In genomic region chr7:155585532-155585895, GRCh38 we compare ENCODE assay signal across 25 cellular contexts. TPM values are rescaled to one million over a fixed set of nuclear protein-coding genes. Genes with fewer than 3 reads are reported as not detected.
"Had no signal": no experiment of that assay in that cellular context is flagged by ENCODE, and none has a peak within 500 bp of the region (broad histone marks: within the 10 kb centered on the region; RNA-seq: fewer than 3 reads in every experiment).

No MANE protein-coding gene starts in this region.

- H3K9me3 Mint-ChIP-seq: activated naive CD4-positive, alpha-beta T cell treated with anti-CD3 and anti-CD28 coated beads, Interleukin-2, amount 50 U/mL, for 72 hours; activated T-cell treated with anti-CD3 and anti-CD28 coated beads, Interleukin-2, amount 50 U/mL, for 24 hours; activated T-helper 17 cell treated with anti-CD3 and anti-CD28 coated beads, Interleukin-2, amount 50 U/mL, for 72 hours; memory B cell; natural killer cell treated with Interleukin-12 subunit alpha and Interleukin-12 subunit beta and Interleukin-15 and Interleukin-18, amount 100 ng/mL, for 72 hours; WTC11 had no signal

- H3K9me3 ChIP-seq: ascending aorta, heart right ventricle, pancreas, testis, uterus had no signal

- H3K4me1 ChIP-seq: ascending aorta, pancreas, uterus had no signal

- H3K36me3 ChIP-seq: ascending aorta, heart right ventricle, pancreas, uterus had no signal

- H3K27me3 ChIP-seq: ascending aorta, pancreas, testis, uterus had no signal

- DNase-seq: activated CD8-positive, alpha-beta memory T cell treated with anti-CD3 and anti-CD28 coated beads, Interleukin-2, amount 50 U/mL, for 4 hours; activated T-cell treated with anti-CD3 and anti-CD28 coated beads, Interleukin-2, amount 50 U/mL, for 24 hours; heart right ventricle; islet precursor cell; stimulated activated CD4-positive, alpha-beta T cell treated with anti-CD3 and anti-CD28 coated beads, Interleukin-2, amount 100 ng/mL, for 48 hours; stimulated activated CD8-positive, alpha-beta memory T cell treated with anti-CD3 and anti-CD28 coated beads, Interleukin-4, amount 100 ng/mL, for 48 hours; stimulated activated naive B cell treated with anti-CD40 and anti-IgM and Interleukin-4, amounts not matched to agents 10 μg/mL and 1 μg/mL and 100 μg/mL, for 72 hours; trophoblast cell had no signal

- H3K4me3 Mint-ChIP-seq: activated T-cell treated with anti-CD3 and anti-CD28 coated beads, Interleukin-2, amount 50 U/mL, for 24 hours; activated T-helper 17 cell treated with anti-CD3 and anti-CD28 coated beads, Interleukin-2, amount 50 U/mL, for 72 hours; memory B cell; natural killer cell treated with Interleukin-12 subunit alpha and Interleukin-12 subunit beta and Interleukin-15 and Interleukin-18, amount 100 ng/mL, for 72 hours; stimulated activated naive B cell treated with anti-CD40 and anti-IgM and Interleukin-4, amounts not matched to agents 10 μg/mL and 1 μg/mL and 100 μg/mL, for 72 hours; WTC11 had no signal

- H3K36me3 Mint-ChIP-seq: activated naive CD4-positive, alpha-beta T cell treated with anti-CD3 and anti-CD28 coated beads, Interleukin-2, amount 50 U/mL, for 72 hours; memory B cell; natural killer cell treated with Interleukin-12 subunit alpha and Interleukin-12 subunit beta and Interleukin-15 and Interleukin-18, amount 100 ng/mL, for 72 hours; stimulated activated naive B cell treated with anti-CD40 and anti-IgM and Interleukin-4, amounts not matched to agents 10 μg/mL and 1 μg/mL and 100 μg/mL, for 72 hours; WTC11 had no signal

- H3K4me3 ChIP-seq: ascending aorta, coronary artery, heart right ventricle, pancreas, testis, uterus had no signal

- H3K27ac ChIP-seq: ascending aorta, coronary artery, heart right ventricle, pancreas, testis, uterus had no signal

- ATAC-seq: activated naive CD4-positive, alpha-beta T cell treated with anti-CD3 and anti-CD28 coated beads, Interleukin-2, amount 50 U/mL, for 72 hours; activated T-helper 17 cell treated with anti-CD3 and anti-CD28 coated beads, Interleukin-2, amount 50 U/mL, for 72 hours; natural killer cell treated with Interleukin-12 subunit alpha and Interleukin-12 subunit beta and Interleukin-15 and Interleukin-18, amount 100 ng/mL, for 72 hours; stimulated activated naive B cell treated with anti-CD40 and anti-IgM and Interleukin-4, amounts not matched to agents 10 μg/mL and 1 μg/mL and 100 μg/mL, for 72 hours; WTC11 had no signal

- H3K4me1 Mint-ChIP-seq: activated T-helper 17 cell treated with anti-CD3 and anti-CD28 coated beads, Interleukin-2, amount 50 U/mL, for 72 hours; WTC11 had no signal

- H3K27ac Mint-ChIP-seq: activated naive CD4-positive, alpha-beta T cell treated with anti-CD3 and anti-CD28 coated beads, Interleukin-2, amount 50 U/mL, for 72 hours; activated T-cell treated with anti-CD3 and anti-CD28 coated beads, Interleukin-2, amount 50 U/mL, for 24 hours; activated T-helper 17 cell treated with anti-CD3 and anti-CD28 coated beads, Interleukin-2, amount 50 U/mL, for 72 hours; memory B cell; natural killer cell treated with Interleukin-12 subunit alpha and Interleukin-12 subunit beta and Interleukin-15 and Interleukin-18, amount 100 ng/mL, for 72 hours; stimulated activated naive B cell treated with anti-CD40 and anti-IgM and Interleukin-4, amounts not matched to agents 10 μg/mL and 1 μg/mL and 100 μg/mL, for 72 hours; WTC11 had no signal

- FAIRE-seq: bronchial epithelial cell, endometrium, pancreas, TTC549 had no signal

RNA-seq across cellular contexts. Expression of gene CNPY1, which starts 39.2 kb away (rescaled TPM):
- total RNA-seq: activated naive CD4-positive, alpha-beta T cell treated with anti-CD3 and anti-CD28 coated beads, Interleukin-2, amount 50 U/mL, for 72 hours; activated T-helper 17 cell treated with anti-CD3 and anti-CD28 coated beads, Interleukin-2, amount 50 U/mL, for 72 hours; ascending aorta; bronchial epithelial cell; fibroblast of lung; heart right ventricle; left colon; lower leg skin; natural killer cell treated with Interleukin-12 subunit alpha and Interleukin-12 subunit beta and Interleukin-15 and Interleukin-18, amount 100 ng/mL, for 72 hours; pancreas; uterus had no signal
- polyA plus RNA-seq: adipose tissue, fibroblast of lung, heart right ventricle, pancreas had no signal
